Comparison of ENCODE assay signal across 1 cellular context in genomic region chr2:105328281-105329196, GRCh38.
TF ChIP-seq lines count a peak whose summit lies in the region.

No MANE protein-coding gene starts in this region.

TF ChIP-seq in HepG2, 621 proteins besides CTCF, POLR2A, EP300 and RAD21 (continued from another document and continues in another):
- TF ChIP-seq ZNF33B (CRISPR knock-in tag; IDR thresholded peaks at IDR 0.05), result peak; percentile 49; the same call in 1 of the 2 replicates
- no peak for TF ChIP-seq ZNF337 (CRISPR knock-in tag; IDR thresholded peaks at IDR 0.05; ENCODE audit: borderline replicate concordance, low read depth)
- no peak for TF ChIP-seq REL (CRISPR knock-in tag; conservative IDR thresholded peaks at IDR 0.05)
- no peak for TF ChIP-seq TEAD2 (CRISPR knock-in tag; IDR thresholded peaks at IDR 0.05)
- TF ChIP-seq FOXA1 (IDR thresholded peaks at IDR 0.05), result no peak
- no peak for TF ChIP-seq FOXA1 (CRISPR knock-in tag; IDR thresholded peaks at IDR 0.05)
- no peak for TF ChIP-seq HNF1B (CRISPR knock-in tag; IDR thresholded peaks at IDR 0.05)
- TF ChIP-seq PATZ1 (CRISPR knock-in tag; IDR thresholded peaks at IDR 0.05), result peak; percentile 52; the same call in 1 of the 2 replicates
- TF ChIP-seq PBX2 (CRISPR knock-in tag; IDR thresholded peaks at IDR 0.05), result no peak
- TF ChIP-seq ZNF609 (CRISPR knock-in tag; IDR thresholded peaks at IDR 0.05; ENCODE audit: borderline replicate concordance), result peak; percentile 80
- TF ChIP-seq NCOA1 (CRISPR knock-in tag; IDR thresholded peaks at IDR 0.05), result no peak
- no peak for TF ChIP-seq SRSF4 (IDR thresholded peaks at IDR 0.05; ENCODE audit: low read depth, low read length, poor library complexity, severe bottlenecking)
- peak; percentile 84 for TF ChIP-seq ZNF619 (CRISPR knock-in tag; IDR thresholded peaks at IDR 0.05)
- peak; percentile 24 for TF ChIP-seq ASH2L (IDR thresholded peaks at IDR 0.05; ENCODE audit: insufficient read length, low read depth, low read length)
- peak; percentile 62; the same call in 1 of the 2 replicates for TF ChIP-seq ZNF788 (CRISPR knock-in tag; IDR thresholded peaks at IDR 0.05; ENCODE audit: borderline replicate concordance)
- TF ChIP-seq GATA4 (IDR thresholded peaks at IDR 0.05; ENCODE audit: borderline replicate concordance, low read depth), result no peak
- no peak for TF ChIP-seq MIER2 (CRISPR knock-in tag; IDR thresholded peaks at IDR 0.05)
- TF ChIP-seq SMAD1 (CRISPR knock-in tag; IDR thresholded peaks at IDR 0.05; ENCODE audit: borderline replicate concordance, low read depth), result no peak
- TF ChIP-seq GFI1 (CRISPR knock-in tag; IDR thresholded peaks at IDR 0.05; ENCODE audit: borderline replicate concordance), result no peak; the same call in 1 of the 2 replicates
- TF ChIP-seq POLR2G (IDR thresholded peaks at IDR 0.05; ENCODE audit: low read depth, low read length), result 0 out of 2 replicates have a peak, but pooled peaks have one; percentile 46
- TF ChIP-seq ZSCAN9 (CRISPR knock-in tag; IDR thresholded peaks at IDR 0.05; ENCODE audit: borderline replicate concordance), result peak; percentile 76; the same call in 1 of the 2 replicates
- no peak for TF ChIP-seq ZKSCAN1 (IDR thresholded peaks at IDR 0.05; ENCODE audit: low read length)
- TF ChIP-seq NKX3-1 (CRISPR knock-in tag; IDR thresholded peaks at IDR 0.05), result 0 out of 2 replicates have a peak, but pooled peaks have one; percentile 42
- TF ChIP-seq PPARG (CRISPR knock-in tag; conservative IDR thresholded peaks at IDR 0.05), result no peak
- TF ChIP-seq ZKSCAN8 (CRISPR knock-in tag; IDR thresholded peaks at IDR 0.05; ENCODE audit: borderline replicate concordance), result peak; percentile 67
- TF ChIP-seq RAD51 (IDR thresholded peaks at IDR 0.05; ENCODE audit: borderline replicate concordance), result no peak
- peak; percentile 62; the same call in 1 of the 2 replicates for TF ChIP-seq REPIN1 (CRISPR knock-in tag; IDR thresholded peaks at IDR 0.05; ENCODE audit: borderline replicate concordance, low read depth)
- 0 out of 2 replicates have a peak, but pooled peaks have one; percentile 12 for TF ChIP-seq ZNF703 (CRISPR knock-in tag; IDR thresholded peaks at IDR 0.05; ENCODE audit: borderline replicate concordance)
- peak; percentile 10 for TF ChIP-seq ZBTB26 (CRISPR knock-in tag; IDR thresholded peaks at IDR 0.05; ENCODE audit: borderline replicate concordance)
- TF ChIP-seq ZNF572 (CRISPR knock-in tag; IDR thresholded peaks at IDR 0.05), result peak; percentile 75; the same call in 1 of the 2 replicates
- no peak for TF ChIP-seq TRIM22 (IDR thresholded peaks at IDR 0.05)
- TF ChIP-seq REST (IDR thresholded peaks at IDR 0.05; ENCODE audit: borderline replicate concordance in 1 of 2, low read depth in 1 of 2, low read length in 2 of 2), result no peak
- TF ChIP-seq NFRKB (IDR thresholded peaks at IDR 0.05), result no peak
- 0 out of 2 replicates have a peak, but pooled peaks have one; percentile 34 for TF ChIP-seq HOXA5 (CRISPR knock-in tag; IDR thresholded peaks at IDR 0.05)
- no peak for TF ChIP-seq ZSCAN12 (CRISPR knock-in tag; IDR thresholded peaks at IDR 0.05)
- TF ChIP-seq ZSCAN20 (CRISPR knock-in tag; IDR thresholded peaks at IDR 0.05; ENCODE audit: borderline replicate concordance), result no peak
- TF ChIP-seq ZNF331 (CRISPR knock-in tag; IDR thresholded peaks at IDR 0.05), result peak; percentile 45; the same call in 1 of the 2 replicates
- no peak for TF ChIP-seq SP140L (CRISPR knock-in tag; IDR thresholded peaks at IDR 0.05; ENCODE audit: borderline replicate concordance)
- TF ChIP-seq IKZF4 (CRISPR knock-in tag; IDR thresholded peaks at IDR 0.05; ENCODE audit: borderline replicate concordance, low read depth, not compliant biosample characterization), result peak; percentile 86
- TF ChIP-seq DMTF1 (CRISPR knock-in tag; IDR thresholded peaks at IDR 0.05), result peak; percentile 90; the same call in 1 of the 2 replicates
